16 cellular contexts compared by ENCODE assay signal in the genomic region with DNA sequence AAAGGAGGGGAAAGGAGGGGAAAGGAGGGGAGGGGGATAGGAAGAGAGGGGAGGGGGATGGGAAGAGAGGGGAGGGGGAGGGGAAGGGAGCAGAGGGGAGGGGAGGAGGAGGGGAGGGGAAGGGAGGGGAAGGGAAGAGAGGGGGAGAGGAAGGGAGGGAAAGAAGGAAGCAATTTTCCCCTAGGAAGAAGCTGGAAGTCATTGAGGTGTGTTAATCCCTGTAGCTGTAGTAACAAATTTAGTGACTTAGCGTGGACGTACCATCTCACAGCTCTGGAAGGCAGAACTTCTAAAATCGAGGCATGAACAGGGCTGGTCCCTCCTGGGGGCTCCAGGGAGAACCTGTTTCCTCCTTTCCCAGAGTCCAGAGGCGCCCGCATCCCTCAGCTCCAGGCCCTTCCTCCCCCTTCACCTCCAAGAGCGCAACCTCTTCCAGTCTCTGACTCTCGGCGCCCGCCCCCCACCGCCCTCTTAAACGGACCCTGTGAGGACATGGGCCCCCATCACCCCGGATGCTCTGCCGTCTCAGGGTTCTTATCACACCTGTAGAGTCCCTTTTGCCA. TPM values are rescaled to one million over a fixed set of nuclear protein-coding genes. Genes with fewer than 3 reads are reported as not detected.
A peak's percentile ranks its signal among the peaks of the same experiment; 100 is the strongest.
DNase-seq lines count a peak whose midpoint lies in the region; ATAC-seq and TF ChIP-seq lines count a peak whose summit lies in the region.
"Had no signal": no experiment of that assay in that cellular context is flagged by ENCODE, and none has a peak within 500 bp of the region (broad histone marks: within the 10 kb centered on the region; RNA-seq: fewer than 3 reads in every experiment).

No MANE protein-coding gene starts in this region.

- H3K27ac ChIP-seq in GM23338 (ENCODE audit: low read depth) (no peak overlapping the region), PC-9 (no peak overlapping the region)
- no peak overlapping the region for H3K27ac ChIP-seq in CD8-positive, alpha-beta memory T cell (ENCODE audit: low read depth, low read length)
- H3K27ac ChIP-seq: C4-2B, KMS-11 had no signal

- no peaks in the 10 kb centered on the region for H3K4me1 ChIP-seq in GM23338 (ENCODE audit: insufficient read depth)
- H3K4me1 ChIP-seq in PC-9 (replicated peaks; ENCODE audit: insufficient read depth) = peaks cover 16% of the 10 kb centered on the region
- peaks cover 3% of the 10 kb centered on the region for H3K4me1 ChIP-seq in CD8-positive, alpha-beta memory T cell (ENCODE audit: insufficient read depth, low read length)

- no peak for ATAC-seq in GM23338

- H3K4me2 ChIP-seq in GM23338 (peak overlapping the region; percentile 60), PC-9 (no peak overlapping the region)
- H3K4me2 ChIP-seq: KMS-11 had no signal

- peaks cover 22% of the 10 kb centered on the region for H3K9me3 Mint-ChIP-seq in GM23338
- H3K9me3 Mint-ChIP-seq in nephron progenitor cell = no peaks in the 10 kb centered on the region
- no peaks in the 10 kb centered on the region for H3K9me3 Mint-ChIP-seq in CD8-positive, alpha-beta memory T cell
- H3K9me3 Mint-ChIP-seq: CD4-positive, alpha-beta memory T cell; HFFc6 had no signal

- no peak for TF ChIP-seq CTCF in GM23338 (conservative IDR thresholded peaks at IDR 0.05; ENCODE audit: low read depth in 2 of 2)
- TF ChIP-seq CTCF in nephron progenitor cell (IDR thresholded peaks at IDR 0.05) = no peak
- no peak for TF ChIP-seq CTCF in PC-9 (conservative IDR thresholded peaks at IDR 0.05)

- BruUV-seq in PC-9 (replicated peaks; lab: Mats Ljungman, UMichigan) = no TSS peak

- intact Hi-C loops in PC-9 (cut with micrococcal nuclease; ENCODE audit: unreplicated experiment) = no loop called here

- POLR2A ChIA-PET in PC-9 (lab: Charles Lee; ENCODE audit: unreplicated experiment) = interaction anchor here (0.9 kb wide), 1 partner anchor 50 kb away, joined by 4 read pairs; no protein-coding TSS in a partner anchor
- POLR2A ChIA-PET in CD8-positive, alpha-beta memory T cell (lab: Charles Lee) = interaction anchor here (2.2 kb wide), 1 partner anchor 15 kb away, joined by 6 read pairs; no protein-coding TSS in a partner anchor

- no peak overlapping the region for H3K4me3 ChIP-seq in GM23338
- no peak overlapping the region for H3K4me3 ChIP-seq in PC-9
- no peak overlapping the region for H3K4me3 ChIP-seq in CD8-positive, alpha-beta memory T cell (ENCODE audit: low read length)

- DNase-seq in GM23338 (ENCODE audit: low spot score) (no peak), OCI-M1 (lab: John Stamatoyannopoulos, UW) (peak; percentile 0), nephron progenitor cell (no peak), DMS114 treated with DMSO at 0.1 percent for 48 hours (lab: John Stamatoyannopoulos, UW; ENCODE audit: unreplicated experiment) (no peak), PC-9 (no peak), kidney glomerular epithelial cell (lab: John Stamatoyannopoulos, UW) (no peak)
- no peak for DNase-seq in CD8-positive, alpha-beta memory T cell
- DNase-seq: ACHN; Calu3; CD4-positive, alpha-beta memory T cell; HCEC 1CT; HFFc6 had no signal

- H3K27me3 ChIP-seq in GM23338 (ENCODE audit: insufficient read depth) (peaks cover 3% of the 10 kb centered on the region; the same call in 1 of the 2 replicates), PC-9 (ENCODE audit: insufficient read depth, low read depth) (no peaks in the 10 kb centered on the region)
- H3K27me3 ChIP-seq in CD8-positive, alpha-beta memory T cell (ENCODE audit: insufficient read depth, low read length, poor library complexity, severe bottlenecking) = no peaks in the 10 kb centered on the region

- H3K27ac Mint-ChIP-seq in GM23338 (no peak overlapping the region), nephron progenitor cell (peak overlapping the region; percentile 16)
- H3K27ac Mint-ChIP-seq in CD8-positive, alpha-beta memory T cell = no peak overlapping the region
- H3K27ac Mint-ChIP-seq: HFFc6 had no signal

- H3K36me3 Mint-ChIP-seq in GM23338 (ENCODE audit: low read depth) (peaks cover 10% of the 10 kb centered on the region; the same call in 2 of the 3 replicates), nephron progenitor cell (ENCODE audit: low read depth) (peaks cover 7% of the 10 kb centered on the region)
- H3K36me3 Mint-ChIP-seq in CD8-positive, alpha-beta memory T cell = peaks cover 0 to under 1% (median 0%) of the 10 kb centered on the region in 3 donors
- H3K36me3 Mint-ChIP-seq: CD4-positive, alpha-beta memory T cell had no signal

- H4K20me1 ChIP-seq in GM23338 (replicated peaks; ENCODE audit: insufficient read depth) (no peaks in the 10 kb centered on the region), PC-9 (ENCODE audit: insufficient read depth) (no peaks in the 10 kb centered on the region)

- H2AFZ ChIP-seq in GM23338 = no peak overlapping the region
- no peak overlapping the region for H2AFZ ChIP-seq in PC-9

- H3K27me3 Mint-ChIP-seq in GM23338 (ENCODE audit: insufficient read depth, low read depth, poor library complexity) (peaks cover 22% of the 10 kb centered on the region), nephron progenitor cell (ENCODE audit: low read depth, poor library complexity) (peaks cover 6% of the 10 kb centered on the region)
- H3K27me3 Mint-ChIP-seq in CD8-positive, alpha-beta memory T cell = peaks cover under 1 to 7% of the 10 kb centered on the region in 2 donors

- H3K79me2 ChIP-seq in GM23338 (replicated peaks; ENCODE audit: insufficient read depth) (no peaks in the 10 kb centered on the region), PC-9 (ENCODE audit: low read depth) (no peaks in the 10 kb centered on the region)

- H3K4me3 Mint-ChIP-seq in GM23338 = no peak overlapping the region
- no peak overlapping the region for H3K4me3 Mint-ChIP-seq in nephron progenitor cell
- H3K4me3 Mint-ChIP-seq in CD8-positive, alpha-beta memory T cell = no peak overlapping the region
- H3K4me3 Mint-ChIP-seq: HFFc6 had no signal

- H3F3A ChIP-seq in GM23338 (replicated peaks; ENCODE audit: low read depth) (peaks cover 8% of the 10 kb centered on the region), PC-9 (ENCODE audit: insufficient read depth, low read depth) (peaks cover 20% of the 10 kb centered on the region; the same call in 1 of the 2 replicates)

- H3K4me1 Mint-ChIP-seq in GM23338 = peaks cover 9% of the 10 kb centered on the region
- peaks cover 51% of the 10 kb centered on the region for H3K4me1 Mint-ChIP-seq in nephron progenitor cell
- H3K4me1 Mint-ChIP-seq in CD8-positive, alpha-beta memory T cell = peaks cover 4 to 9% (median 7%) of the 10 kb centered on the region in 3 donors

- H3K9me2 ChIP-seq in GM23338 (ENCODE audit: insufficient read depth) (no peaks in the 10 kb centered on the region), PC-9 (ENCODE audit: insufficient read depth) (no peaks in the 10 kb centered on the region)

- CTCF ChIA-PET in PC-9 (lab: Charles Lee) = no interaction called here
- CTCF ChIA-PET in CD8-positive, alpha-beta memory T cell (lab: Charles Lee) = interaction anchor here (1.3 kb wide), 1 partner anchor 15 kb away, joined by 8 read pairs; no protein-coding TSS in a partner anchor

- no peaks in the 10 kb centered on the region for H3K36me3 ChIP-seq in GM23338 (ENCODE audit: insufficient read depth)
- no peaks in the 10 kb centered on the region for H3K36me3 ChIP-seq in PC-9 (ENCODE audit: low read depth)
- H3K36me3 ChIP-seq in CD8-positive, alpha-beta memory T cell (ENCODE audit: insufficient read depth, low read length) = no peaks in the 10 kb centered on the region

- H3K9me3 ChIP-seq in PC-9 (ENCODE audit: insufficient read depth, low read depth) = no peaks in the 10 kb centered on the region
- H3K9me3 ChIP-seq in CD8-positive, alpha-beta memory T cell (ENCODE audit: low read length) = no peaks in the 10 kb centered on the region

RNA-seq across cellular contexts. Expression of a gene that starts 5.6 kb away (rescaled TPM):
- 146 and 148 TPM in 2 replicates for total RNA-seq in GM23338 (2014; rRNA removed; shearing (Covaris generic))
- 114 and 118 TPM in 2 replicates for polyA plus RNA-seq in GM23338 (2016; fragmentation: Nextera tagmentation; extraction: Ambion mirVana)
- 93.3 and 98.2 TPM in 2 replicates for total RNA-seq in PC-9 (2021)
- total RNA-seq in CD8-positive, alpha-beta memory T cell = 10 to 100 TPM; 56.9 to 57.8 TPM
- 46.9 TPM for polyA plus RNA-seq in CD8-positive, alpha-beta memory T cell

RNA-seq across cellular contexts. Expression of a gene that starts 17.9 kb away (rescaled TPM):
- not detected in 2 replicates for total RNA-seq in GM23338 (2014; rRNA removed; shearing (Covaris generic))
- 0.29 TPM in 1 of 2 replicates, not detected in the other for polyA plus RNA-seq in GM23338 (2016; fragmentation: Nextera tagmentation; extraction: Ambion mirVana)
- 0.39 and 0.88 TPM in 2 replicates for total RNA-seq in PC-9 (2021)
- total RNA-seq in CD8-positive, alpha-beta memory T cell = 10 to 100 TPM; 48.8 to 50.5 TPM
- 327 TPM for polyA plus RNA-seq in CD8-positive, alpha-beta memory T cell
- total RNA-seq: Calu3, H4 had no signal
- polyA plus RNA-seq: BJ had no signal

RNA-seq across cellular contexts. Expression of a gene that starts 18.6 kb away (rescaled TPM):
- total RNA-seq in GM23338 (2014; rRNA removed; shearing (Covaris generic)) = 29.0 and 38.4 TPM in 2 replicates
- 11.9 and 14.9 TPM in 2 replicates for polyA plus RNA-seq in GM23338 (2016; fragmentation: Nextera tagmentation; extraction: Ambion mirVana)
- 13.8 and 25.7 TPM in 2 replicates for total RNA-seq in PC-9 (2021)
- total RNA-seq in CD8-positive, alpha-beta memory T cell = 10 to 100 TPM; 18.6 to 20.0 TPM
- polyA plus RNA-seq in CD8-positive, alpha-beta memory T cell = 50.3 TPM

RNA-seq across cellular contexts. Expression of a gene that starts 29.7 kb away (rescaled TPM):
- total RNA-seq in GM23338 (2014; rRNA removed; shearing (Covaris generic)) = 1.0 and 2.5 TPM in 2 replicates
- 2.1 and 3.3 TPM in 2 replicates for polyA plus RNA-seq in GM23338 (2016; fragmentation: Nextera tagmentation; extraction: Ambion mirVana)
- total RNA-seq in PC-9 (2021) = 1.1 and 1.7 TPM in 2 replicates
- under 1 TPM; 0.33 to 0.44 TPM for total RNA-seq in CD8-positive, alpha-beta memory T cell
- 0.12 TPM for polyA plus RNA-seq in CD8-positive, alpha-beta memory T cell
- total RNA-seq: H4 had no signal

RNA-seq across cellular contexts. Expression of a gene that starts 46.5 kb away (rescaled TPM):
- total RNA-seq in GM23338 (2014; rRNA removed; shearing (Covaris generic)) = 891 and 973 TPM in 2 replicates
- polyA plus RNA-seq in GM23338 (2016; fragmentation: Nextera tagmentation; extraction: Ambion mirVana) = 957 and 960 TPM in 2 replicates
- total RNA-seq in PC-9 (2021) = 772 and 823 TPM in 2 replicates
- total RNA-seq in CD8-positive, alpha-beta memory T cell = 100 to 1,000 TPM; 250 to 262 TPM
- polyA plus RNA-seq in CD8-positive, alpha-beta memory T cell = 436 TPM

Comparison
In these comparisons a context has a peak if more than half of its experiments do, and no peak if none do; other contexts are left out.
1. RNA of a gene that starts 17.9 kb away (total RNA-seq): 48.8 to 50.5 TPM in CD8-positive, alpha-beta memory T cell; 0.39 to 0.88 TPM in PC-9 and not detected in GM23338; every median in the first group is over 10 times any median in the second.